13 cellular contexts compared by ENCODE assay signal in the genomic region with DNA sequence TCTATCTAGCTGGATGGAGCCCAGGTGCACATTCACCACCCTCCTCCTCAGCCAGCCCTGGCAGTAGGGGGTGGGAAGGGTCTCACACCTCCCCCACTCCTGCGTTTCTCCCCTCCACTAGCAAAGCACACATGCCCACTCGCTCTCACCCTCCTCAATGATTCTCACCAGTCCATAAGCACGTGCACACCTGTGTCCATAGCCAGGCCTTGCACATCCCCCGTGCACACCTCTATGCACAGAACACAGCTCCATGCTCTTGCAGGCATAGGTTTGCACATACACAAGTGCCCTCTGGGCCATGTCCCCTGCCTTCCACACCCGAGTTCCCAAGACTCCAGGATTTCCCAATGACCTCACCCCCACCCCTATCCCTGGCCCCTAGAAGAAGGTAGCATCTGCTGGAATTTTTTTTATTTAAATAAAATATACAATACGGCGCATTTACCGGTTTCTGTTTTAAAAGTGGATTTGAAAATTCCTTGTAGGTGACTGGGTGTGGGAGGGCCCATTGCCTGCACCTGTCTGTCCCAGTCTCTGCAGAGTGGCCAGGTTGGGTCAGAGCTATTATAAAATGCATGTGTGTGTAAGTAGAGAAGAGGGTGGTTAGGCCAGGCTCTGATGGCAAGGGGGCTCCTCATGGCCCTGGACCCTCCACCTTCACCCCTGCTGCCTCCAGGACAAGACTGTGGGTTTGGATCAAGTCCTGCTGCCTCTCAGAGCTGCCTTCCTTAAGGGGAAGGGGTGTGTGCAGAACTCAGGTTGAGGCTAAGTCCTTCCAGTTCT. TPM values are rescaled to one million over a fixed set of nuclear protein-coding genes. Genes with fewer than 3 reads are reported as not detected.
A peak's percentile ranks its signal among the peaks of the same experiment; 100 is the strongest.
DNase-seq lines count a peak whose midpoint lies in the region; ATAC-seq and TF ChIP-seq lines count a peak whose summit lies in the region.
"Had no signal": no experiment of that assay in that cellular context is flagged by ENCODE, and none has a peak within 500 bp of the region (broad histone marks: within the 10 kb centered on the region; RNA-seq: fewer than 3 reads in every experiment).

No MANE protein-coding gene starts in this region.

- H3K36me3 Mint-ChIP-seq in brain (no peaks in the 10 kb centered on the region), naive B cell (no peaks in the 10 kb centered on the region)
- H3K36me3 Mint-ChIP-seq: CD4-positive, alpha-beta memory T cell had no signal

- intact Hi-C loops in cardiac septum (cut with DNase I): loop anchor here (10.0 kb wide), 1 partner anchor 385 kb away; no protein-coding TSS in a partner anchor
- intact Hi-C loops in left cardiac atrium (cut with DNase I): loop anchor here in 1 of 2 donors (10.0 kb wide), 1 partner anchor 235 kb away; no protein-coding TSS in a partner anchor

- DNase-seq in cardiac septum (ENCODE audit: low spot score): peak; percentile 39
- DNase-seq in left cardiac atrium: no peak
- no peak for DNase-seq in naive B cell
- DNase-seq in Kasumi-1 (lab: John Stamatoyannopoulos, UW): no peak
- no peak for DNase-seq in RWPE1 (ENCODE audit: low spot score)
- DNase-seq: AML-193; CD4-positive, alpha-beta memory T cell; NCI-H2029; NCI-H510A treated with DMSO at 0.1 percent for 48 hours had no signal

- H3K27ac Mint-ChIP-seq in brain (peak overlapping the region in 4 of 5 experiments; percentile 25 to 92 (median 74)), naive B cell (peak overlapping the region in 4 of 6 donors; percentile 4 to 85 (median 46))
- H3K27ac Mint-ChIP-seq: CD4-positive, alpha-beta memory T cell had no signal

- POLR2A ChIA-PET in RWPE1 (lab: Yijun Ruan, JAX; ENCODE audit: low non-redundant PET): no interaction called here

- H3K4me3 Mint-ChIP-seq in brain (peak overlapping the region in 4 of 5 experiments; percentile 28 to 68 (median 46)), naive B cell (peak overlapping the region in 2 of 8 donors; percentile 39 to 59)
- H3K4me3 Mint-ChIP-seq: CD4-positive, alpha-beta memory T cell had no signal

- H3K4me1 Mint-ChIP-seq in brain: peaks cover 35% of the 10 kb centered on the region
- peaks cover 19% of the 10 kb centered on the region in 3 donors for H3K4me1 Mint-ChIP-seq in naive B cell

- CTCF ChIA-PET in RWPE1 (lab: Yijun Ruan, JAX): interaction anchor here (0.6 to 1.1 kb wide), 2 partner anchors 11 to 590 kb away, joined by 3 read pairs; no protein-coding TSS in a partner anchor

- H3K27ac ChIP-seq in RWPE1: no peak overlapping the region

- ATAC-seq in left cardiac atrium (no peak), naive B cell (ENCODE audit: low read depth in 2 of 2) (no peak), HG03520 (IDR thresholded peaks at IDR 0.05; ENCODE audit: unreplicated experiment) (no peak)
- ATAC-seq: HCT116 had no signal

- no peaks in the 10 kb centered on the region for H3K27me3 Mint-ChIP-seq in brain
- H3K27me3 Mint-ChIP-seq in naive B cell: peaks cover 0 to 29% (median 11%) of the 10 kb centered on the region in 3 donors

- H3K9me3 Mint-ChIP-seq in brain (no peaks in the 10 kb centered on the region), naive B cell (peaks cover 0 to 2% (median 0%) of the 10 kb centered on the region in 7 donors)
- H3K9me3 Mint-ChIP-seq: CD4-positive, alpha-beta memory T cell had no signal

- TF ChIP-seq CTCF in brain (conservative IDR thresholded peaks at IDR 0.05) (no peak), RWPE1 (conservative IDR thresholded peaks at IDR 0.05; ENCODE audit: low read depth) (no peak)

RNA-seq across cellular contexts. Expression of gene HCN4, which starts 49.1 kb away (rescaled TPM):
- total RNA-seq in cardiac septum: 6.2 TPM
- total RNA-seq in left cardiac atrium: 1 to 10 TPM; 5.9 to 7.7 TPM
- 7.4 TPM for polyA plus RNA-seq in brain (ENCODE audit: insufficient read depth, low read depth, low replicate concordance)
- polyA plus RNA-seq in naive B cell (ENCODE audit: low read depth in 6 of 6): not detected
- total RNA-seq: CD4-positive, alpha-beta memory T cell; HT1080 had no signal
- polyA plus RNA-seq: CD4-positive, alpha-beta memory T cell had no signal
